8 cellular contexts compared by ENCODE assay signal in genomic region chr16:69566437-69567030, GRCh38. TPM values are rescaled to one million over a fixed set of nuclear protein-coding genes. Genes with fewer than 3 reads are reported as not detected.
A peak's percentile ranks its signal among the peaks of the same experiment; 100 is the strongest.
DNase-seq lines count a peak whose midpoint lies in the region; ATAC-seq and TF ChIP-seq lines count a peak whose summit lies in the region.

No MANE protein-coding gene starts in this region.

- H3K9ac ChIP-seq in OCI-LY1 (ENCODE audit: low read length), result peak overlapping the region; percentile 98

- TF ChIP-seq CTCF in OCI-LY1 (IDR thresholded peaks at IDR 0.05; ENCODE audit: low read length) (no peak), left ventricle myocardium inferior (IDR thresholded peaks at IDR 0.05; ENCODE audit: borderline replicate concordance) (no peak)

- H2AFZ ChIP-seq in OCI-LY1 (ENCODE audit: low read length), result no peak overlapping the region

- H3K4me2 ChIP-seq in OCI-LY1 (ENCODE audit: low read length), result peak overlapping the region; percentile 81

- no peaks in the 10 kb centered on the region for H3F3A ChIP-seq in OCI-LY1 (ENCODE audit: insufficient read depth, low read length)

- H3K9me3 ChIP-seq in OCI-LY1 (ENCODE audit: low read length) (no peaks in the 10 kb centered on the region), left ventricle myocardium inferior (replicated peaks) (no peaks in the 10 kb centered on the region)

- H3K27me3 ChIP-seq in OCI-LY1 (ENCODE audit: insufficient read depth, low read length) (no peaks in the 10 kb centered on the region), left ventricle myocardium inferior (ENCODE audit: low read depth) (no peaks in the 10 kb centered on the region)

- no peaks in the 10 kb centered on the region for H3K36me3 ChIP-seq in OCI-LY1 (ENCODE audit: insufficient read depth, low read length)
- H3K36me3 ChIP-seq in left ventricle myocardium inferior, result no peaks in the 10 kb centered on the region

- peaks cover 44% of the 10 kb centered on the region for H3K4me1 ChIP-seq in OCI-LY1 (ENCODE audit: insufficient read depth, low read length, severe bottlenecking)
- H3K4me1 ChIP-seq in left ventricle myocardium inferior, result peaks cover 59% of the 10 kb centered on the region

- DNase-seq in DMS53 (lab: John Stamatoyannopoulos, UW) (peak; percentile 58), DMS53 treated with DMSO at 0.1 percent for 48 hours (lab: John Stamatoyannopoulos, UW; ENCODE audit: unreplicated experiment) (no peak), left ventricle myocardium inferior (peak; percentile 64), posterior cingulate gyrus (peak; percentile 26 to 90 (median 44)), DMS153 (lab: John Stamatoyannopoulos, UW) (no peak)

- intact Hi-C loops in left ventricle myocardium inferior (cut with micrococcal nuclease) (loop anchor here (10.0 kb wide), 1 partner anchor 172 kb away; no protein-coding TSS in a partner anchor), posterior cingulate gyrus (cut with DNase I) (loop anchor here (5.0 to 10.0 kb wide), 3 partner anchors 102 to 169 kb away; partner anchors contain the start of gene CYB5B)

- H3K79me2 ChIP-seq in OCI-LY1 (ENCODE audit: insufficient read depth, low read length), result peaks cover 37% of the 10 kb centered on the region

- ATAC-seq in HG02623 (IDR thresholded peaks at IDR 0.05; ENCODE audit: unreplicated experiment), result peak; percentile 8

- H3K27ac ChIP-seq in OCI-LY1 (ENCODE audit: low read depth, low read length, poor library complexity, severe bottlenecking) (peak overlapping the region; percentile 76), angular gyrus (ENCODE audit: low read depth, low read length) (peak overlapping the region; percentile 92), left ventricle myocardium inferior (replicated peaks) (peak overlapping the region; percentile 99)

- H3K9me2 ChIP-seq in OCI-LY1 (ENCODE audit: low read depth, low read length), result no peaks in the 10 kb centered on the region

- H4K20me1 ChIP-seq in OCI-LY1 (ENCODE audit: insufficient read depth, low read length), result no peaks in the 10 kb centered on the region

- H3K4me3 ChIP-seq in OCI-LY1 (ENCODE audit: low read depth, low read length, poor library complexity, severe bottlenecking), result peak overlapping the region; percentile 99
- peak overlapping the region; percentile 98 for H3K4me3 ChIP-seq in left ventricle myocardium inferior

RNA-seq across cellular contexts. Expression of gene NFAT5, which starts 0.8 kb away (rescaled TPM):
- 13.9 TPM for total RNA-seq in left ventricle myocardium inferior

Comparison
In these comparisons a context has a peak if more than half of its experiments do, and no peak if none do; other contexts are left out.
1. DNase-seq: peak in DMS53 (single experiment), left ventricle myocardium inferior (single experiment) and posterior cingulate gyrus (10 of 10); none in DMS53 treated with DMSO at 0.1 percent for 48 hours (single experiment) and DMS153 (single experiment).
2. Peak in every context shown above with its lines, with median percentiles within 50 percentile points of each other: H3K27ac ChIP-seq.